ENCODE assay signal across 9 cellular contexts in genomic region chr1:207815913-207816312, GRCh38.
DNase-seq lines count a peak whose midpoint lies in the region; ATAC-seq and TF ChIP-seq lines count a peak whose summit lies in the region.
"Had no signal": no experiment of that assay in that cellular context is flagged by ENCODE, and none has a peak within 500 bp of the region (broad histone marks: within the 10 kb centered on the region; RNA-seq: fewer than 3 reads in every experiment).

No MANE protein-coding gene starts in this region.

- CTCF ChIA-PET in naive thymus-derived CD4-positive, alpha-beta T cell (lab: Charles Lee): no interaction called here

- TF ChIP-seq POLR2A in ovary (IDR thresholded peaks at IDR 0.05): no peak

- H3K9me3 Mint-ChIP-seq in activated naive CD8-positive, alpha-beta T cell treated with anti-CD3 and anti-CD28 coated beads, Interleukin-2, amount 10 ng/mL, durations not matched to agents 7 days and 5 days: no peaks in the 10 kb centered on the region
- peaks cover 0 to 4% (median 0%) of the 10 kb centered on the region in 11 donors for H3K9me3 Mint-ChIP-seq in naive thymus-derived CD4-positive, alpha-beta T cell

- DNase-seq in ACHN (peak; percentile 24), HT1080 (ENCODE audit: low read depth) (peak; percentile 75), retina (no peak), GF-D8 (lab: John Stamatoyannopoulos, UW) (no peak), AML-193 (lab: John Stamatoyannopoulos, UW) (no peak), ovary (no peak)
- no peak for DNase-seq in activated naive CD8-positive, alpha-beta T cell treated with anti-CD3 and anti-CD28 coated beads, Interleukin-2, amount 10 ng/mL, durations not matched to agents 7 days and 5 days
- peak in 1 of 9 donors; percentile 42 for DNase-seq in naive thymus-derived CD4-positive, alpha-beta T cell

- H3K4me3 Mint-ChIP-seq in activated naive CD8-positive, alpha-beta T cell treated with anti-CD3 and anti-CD28 coated beads, Interleukin-2, amount 10 ng/mL, durations not matched to agents 7 days and 5 days: no peak overlapping the region
- H3K4me3 Mint-ChIP-seq in naive thymus-derived CD4-positive, alpha-beta T cell: peak overlapping the region in 4 of 10 donors; percentile 18 to 67 (median 47)

- POLR2A ChIA-PET in activated naive CD8-positive, alpha-beta T cell treated with anti-CD3 and anti-CD28 coated beads, Interleukin-2, amount 10 ng/mL, durations not matched to agents 7 days and 5 days (lab: Charles Lee): no interaction called here
- POLR2A ChIA-PET in naive thymus-derived CD4-positive, alpha-beta T cell (lab: Charles Lee): no interaction called here

- H3K36me3 Mint-ChIP-seq in activated naive CD8-positive, alpha-beta T cell treated with anti-CD3 and anti-CD28 coated beads, Interleukin-2, amount 10 ng/mL, durations not matched to agents 7 days and 5 days: peaks cover 23% of the 10 kb centered on the region
- H3K36me3 Mint-ChIP-seq in naive thymus-derived CD4-positive, alpha-beta T cell: peaks cover 8 to 71% (median 36%) of the 10 kb centered on the region in 5 donors

- peaks cover 27% of the 10 kb centered on the region for H3K4me1 Mint-ChIP-seq in activated naive CD8-positive, alpha-beta T cell treated with anti-CD3 and anti-CD28 coated beads, Interleukin-2, amount 10 ng/mL, durations not matched to agents 7 days and 5 days
- H3K4me1 Mint-ChIP-seq in naive thymus-derived CD4-positive, alpha-beta T cell: peaks cover 59 to 91% (median 85%) of the 10 kb centered on the region in 7 donors

- TF ChIP-seq EP300 in ovary (IDR thresholded peaks at IDR 0.05): no peak

- H3K27ac ChIP-seq in naive thymus-derived CD4-positive, alpha-beta T cell (ENCODE audit: low read depth, low read length): peak overlapping the region; percentile 38
- H3K27ac ChIP-seq in ovary: no peak overlapping the region
- H3K27ac ChIP-seq: foreskin keratinocyte had no signal

- in situ Hi-C loops in ACHN (cut with HindIII; ENCODE audit: low pct_ligation_motif_present, low pct_unique_long_range_greater_than_20kb, low sequenced_read_pairs): no loop called here

- no peak overlapping the region for H3K4me3 ChIP-seq in naive thymus-derived CD4-positive, alpha-beta T cell (ENCODE audit: low read length)
- H3K4me3 ChIP-seq in ovary: no peak overlapping the region

- WGBS in ovary, 3 donors: 70 to 93% (median 84%) methylated on average over 2 of the region's 2 CpGs

- no peak for TF ChIP-seq CTCF in ovary (IDR thresholded peaks at IDR 0.05)

- peaks cover 0 to 26% of the 10 kb centered on the region in 2 donors for H3K4me1 ChIP-seq in naive thymus-derived CD4-positive, alpha-beta T cell (ENCODE audit: control insufficient read depth in 2 of 2, insufficient read depth in 2 of 2, low read length in 2 of 2)
- peaks cover 51% of the 10 kb centered on the region for H3K4me1 ChIP-seq in ovary (ENCODE audit: insufficient read depth)
- H3K4me1 ChIP-seq: foreskin keratinocyte had no signal

- intact Hi-C loops in naive thymus-derived CD4-positive, alpha-beta T cell (cut with micrococcal nuclease): no loop called here
- intact Hi-C loops in ovary (cut with DNase I): no loop called here

- H3K27me3 ChIP-seq in naive thymus-derived CD4-positive, alpha-beta T cell (ENCODE audit: control insufficient read depth in 2 of 2, insufficient read depth in 2 of 2, low read length in 2 of 2): no peaks in the 10 kb centered on the region
- H3K27me3 ChIP-seq in ovary: no peaks in the 10 kb centered on the region
- H3K27me3 ChIP-seq: foreskin keratinocyte had no signal

- peak; percentile 23 for ATAC-seq in activated naive CD8-positive, alpha-beta T cell treated with anti-CD3 and anti-CD28 coated beads, Interleukin-2, amount 10 ng/mL, durations not matched to agents 7 days and 5 days (ENCODE audit: low read depth)
- peak; percentile 41 for ATAC-seq in naive thymus-derived CD4-positive, alpha-beta T cell
- ATAC-seq: foreskin keratinocyte had no signal

- peak overlapping the region; percentile 59 for H3K27ac Mint-ChIP-seq in activated naive CD8-positive, alpha-beta T cell treated with anti-CD3 and anti-CD28 coated beads, Interleukin-2, amount 10 ng/mL, durations not matched to agents 7 days and 5 days
- peak overlapping the region in 8 of 9 donors; percentile 33 to 83 (median 70) for H3K27ac Mint-ChIP-seq in naive thymus-derived CD4-positive, alpha-beta T cell

- H3K36me3 ChIP-seq in naive thymus-derived CD4-positive, alpha-beta T cell (ENCODE audit: control insufficient read depth in 2 of 3, insufficient read depth in 3 of 3, low read length in 3 of 3): peaks cover 9 to 87% (median 27%) of the 10 kb centered on the region in 3 experiments
- no peaks in the 10 kb centered on the region for H3K36me3 ChIP-seq in ovary

- no peaks in the 10 kb centered on the region for H3K9me3 ChIP-seq in naive thymus-derived CD4-positive, alpha-beta T cell (ENCODE audit: control insufficient read depth in 2 of 3, low read length in 3 of 3)
- no peaks in the 10 kb centered on the region for H3K9me3 ChIP-seq in ovary

- H3K27me3 Mint-ChIP-seq in activated naive CD8-positive, alpha-beta T cell treated with anti-CD3 and anti-CD28 coated beads, Interleukin-2, amount 10 ng/mL, durations not matched to agents 7 days and 5 days: no peaks in the 10 kb centered on the region
- no peaks in the 10 kb centered on the region for H3K27me3 Mint-ChIP-seq in naive thymus-derived CD4-positive, alpha-beta T cell

Comparison
In these comparisons a context has a peak if more than half of its experiments do, and no peak if none do; other contexts are left out.
1. DNase-seq: peak in ACHN (single experiment) and HT1080 (single experiment); none in activated naive CD8-positive, alpha-beta T cell treated with anti-CD3 and anti-CD28 coated beads, Interleukin-2, amount 10 ng/mL, durations not matched to agents 7 days and 5 days (single experiment), retina (single experiment), GF-D8 (single experiment), AML-193 (0 of 2) and ovary (0 of 5).